Comparison of ENCODE assay signal across 1 cellular context in the genomic region with DNA sequence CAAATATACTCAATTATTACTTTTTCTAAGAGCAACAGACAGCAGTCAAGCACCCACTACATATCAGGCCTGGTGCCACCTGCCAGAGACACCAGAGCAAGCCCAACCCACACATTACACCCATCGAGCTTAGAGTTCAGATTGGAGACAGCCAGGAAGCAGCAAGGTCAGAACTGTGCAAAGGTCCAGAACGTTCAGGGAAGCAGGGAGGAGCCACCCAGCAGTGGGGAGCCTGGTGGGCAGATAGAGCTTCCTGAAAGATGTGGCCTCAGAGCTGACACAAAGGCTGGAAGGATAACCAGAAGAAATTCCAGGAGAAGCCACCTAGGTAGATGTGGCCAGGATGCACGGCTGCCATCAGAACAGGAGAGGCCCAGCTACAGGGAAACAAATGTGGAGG.
TF ChIP-seq lines count a peak whose summit lies in the region.

No MANE protein-coding gene starts in this region.

TF ChIP-seq in H1, 55 proteins besides CTCF, POLR2A, EP300 and RAD21 (continued from another document):
- TF ChIP-seq CTBP2 (IDR thresholded peaks at IDR 0.05; ENCODE audit: borderline replicate concordance, insufficient read depth, insufficient read length, low read length) (no peak), FOSL1 (IDR thresholded peaks at IDR 0.05; ENCODE audit: insufficient read depth, low read depth, low read length) (no peak), RNF2 (IDR thresholded peaks at IDR 0.05; ENCODE audit: borderline replicate concordance, low read depth, low read length, missing control alignments, poor library complexity, severe bottlenecking) (no peak), CBX8 (IDR thresholded peaks at IDR 0.05; ENCODE audit: borderline replicate concordance, low read depth, low read length) (no peak), RBBP5 (IDR thresholded peaks at IDR 0.05; ENCODE audit: borderline replicate concordance, low read depth, low read length) (no peak), KDM1A (IDR thresholded peaks at IDR 0.05; ENCODE audit: borderline replicate concordance, low read length) (no peak)
TF ChIP-seq in H1: peak in this region for 0.
